ENCODE assay signal across 15 cellular contexts in the genomic region with DNA sequence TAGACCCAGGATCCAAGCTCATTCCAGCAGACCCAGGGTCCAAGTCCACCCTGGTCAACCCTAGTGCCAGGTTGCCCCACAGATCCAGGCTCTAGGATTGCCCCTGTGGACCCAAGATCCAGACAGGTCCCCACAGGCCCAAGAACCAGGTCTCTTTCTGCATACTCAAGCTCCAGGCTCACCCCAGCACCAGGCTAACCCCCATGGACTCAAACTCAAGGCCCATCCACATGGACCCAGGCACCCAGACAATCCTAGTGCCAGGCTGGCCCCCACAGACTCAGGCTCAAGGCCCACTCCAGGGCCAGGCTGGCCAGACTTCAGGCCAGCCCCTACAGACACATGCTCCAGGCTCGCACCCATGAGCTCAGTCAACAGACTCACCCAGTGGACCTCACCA.
DNase-seq lines count a peak whose midpoint lies in the region; ATAC-seq and TF ChIP-seq lines count a peak whose summit lies in the region.
"Had no signal": no experiment of that assay in that cellular context is flagged by ENCODE, and none has a peak within 500 bp of the region (broad histone marks: within the 10 kb centered on the region; RNA-seq: fewer than 3 reads in every experiment).

No MANE protein-coding gene starts in this region.

- H2AK5ac ChIP-seq in neuronal stem cell (ENCODE audit: low read depth, low read length), result peak overlapping the region; percentile 31

- H3K4me1 ChIP-seq in neuronal stem cell (ENCODE audit: control insufficient read depth in 2 of 2, insufficient read depth in 1 of 2, low read depth in 1 of 2, low read length in 2 of 2), result peaks cover 0 to 2% of the 10 kb centered on the region in 2 donors

- H2BK15ac ChIP-seq in neuronal stem cell (ENCODE audit: low read length), result no peak overlapping the region

- H3K9ac ChIP-seq in neuronal stem cell (ENCODE audit: low read depth, low read length, poor library complexity), result no peak overlapping the region
- H3K9ac ChIP-seq: BLaER1 had no signal

- no peak overlapping the region for H3K18ac ChIP-seq in neuronal stem cell (ENCODE audit: low read length)

- no peak overlapping the region for H4K8ac ChIP-seq in neuronal stem cell (ENCODE audit: low read depth, low read length)

- H2BK5ac ChIP-seq in neuronal stem cell (ENCODE audit: low read length), result peak overlapping the region; percentile 68

- no peak overlapping the region for H2BK120ac ChIP-seq in neuronal stem cell (ENCODE audit: low read depth, low read length)

- no peak overlapping the region for H3K23ac ChIP-seq in neuronal stem cell (ENCODE audit: low read depth, low read length, poor library complexity)

- H3K4me1 Mint-ChIP-seq in natural killer cell treated with Interleukin-12 subunit alpha and Interleukin-12 subunit beta and Interleukin-15 and Interleukin-18, amount 100 ng/mL, for 72 hours (ENCODE audit: low read depth in 2 of 2), result peaks cover 3 to 5% of the 10 kb centered on the region in 2 donors
- H3K4me1 Mint-ChIP-seq in natural killer cell, result peaks cover 14 to 19% of the 10 kb centered on the region in 2 donors

- H3K79me1 ChIP-seq in neuronal stem cell (ENCODE audit: low read depth, low read length), result peaks cover 2% of the 10 kb centered on the region

- no peaks in the 10 kb centered on the region for H3K27me3 ChIP-seq in neuronal stem cell (ENCODE audit: control insufficient read depth in 3 of 3, insufficient read depth in 3 of 3, low read depth in 1 of 3, low read length in 3 of 3)
- H3K27me3 ChIP-seq: BLaER1 had no signal

- no peak overlapping the region for H3K4me3 ChIP-seq in neuronal stem cell (ENCODE audit: low read length in 2 of 2)
- H3K4me3 ChIP-seq: BLaER1 had no signal

- H3K27ac ChIP-seq in epithelial cell of prostate (peak overlapping the region; percentile 55), neuronal stem cell (replicated peaks; ENCODE audit: low read length) (no peak overlapping the region)
- H3K27ac ChIP-seq: BLaER1 had no signal

- ATAC-seq in natural killer cell treated with Interleukin-12 subunit alpha and Interleukin-12 subunit beta and Interleukin-15 and Interleukin-18, amount 100 ng/mL, for 72 hours, result peak; percentile 33 to 53
- ATAC-seq in natural killer cell, result no peak
- ATAC-seq in GM18907 (IDR thresholded peaks at IDR 0.05; ENCODE audit: unreplicated experiment), result no peak
- ATAC-seq: HCT116 had no signal

- DNase-seq in natural killer cell treated with Interleukin-12 subunit alpha and Interleukin-12 subunit beta and Interleukin-15 and Interleukin-18, amount 100 ng/mL, for 72 hours (ENCODE audit: low spot score), result no peak
- DNase-seq in natural killer cell (no peak), epithelial cell of prostate (ENCODE audit: low read depth, low spot score) (no peak), neuronal stem cell (ENCODE audit: low spot score) (no peak), NCI-H2081 (lab: John Stamatoyannopoulos, UW) (no peak)
- DNase-seq in activated CD8-positive, alpha-beta memory T cell treated with anti-CD3 and anti-CD28 coated beads for 24 hours, result no peak
- no peak for DNase-seq in stimulated activated CD4-positive, alpha-beta T cell treated with anti-CD3 and anti-CD28 coated beads, Interleukin-2, amount 100 ng/mL, for 48 hours
- DNase-seq: 8988T; AML-193; CD4-positive, CD25-positive, alpha-beta regulatory T cell; DMS53; GF-D8 had no signal

- no peak overlapping the region for H3K4me2 ChIP-seq in neuronal stem cell (ENCODE audit: insufficient read depth, low read length, poor library complexity, severe bottlenecking)
- H3K4me2 ChIP-seq: BLaER1 had no signal

- intact Hi-C loops in natural killer cell (cut with micrococcal nuclease), result no loop called here

- no peak overlapping the region for H3K4ac ChIP-seq in neuronal stem cell (ENCODE audit: low read length)

- no peaks in the 10 kb centered on the region for H3K9me3 Mint-ChIP-seq in natural killer cell treated with Interleukin-12 subunit alpha and Interleukin-12 subunit beta and Interleukin-15 and Interleukin-18, amount 100 ng/mL, for 72 hours
- no peaks in the 10 kb centered on the region for H3K9me3 Mint-ChIP-seq in natural killer cell

- no CpG with 5 or more reads among the region's 1 CpG for WGBS in neuronal stem cell (ENCODE audit: extremely low coverage in 2 of 2, insufficient read length in 2 of 2, insufficient replicate concordance in 1 of 2), 2 donors

- H3K4me3 Mint-ChIP-seq in natural killer cell treated with Interleukin-12 subunit alpha and Interleukin-12 subunit beta and Interleukin-15 and Interleukin-18, amount 100 ng/mL, for 72 hours, result no peak overlapping the region
- H3K4me3 Mint-ChIP-seq in natural killer cell, result no peak overlapping the region
- H3K4me3 Mint-ChIP-seq: CD4-positive, CD25-positive, alpha-beta regulatory T cell had no signal

- no peaks in the 10 kb centered on the region for H3K36me3 Mint-ChIP-seq in natural killer cell treated with Interleukin-12 subunit alpha and Interleukin-12 subunit beta and Interleukin-15 and Interleukin-18, amount 100 ng/mL, for 72 hours
- no peaks in the 10 kb centered on the region for H3K36me3 Mint-ChIP-seq in natural killer cell

- no peaks in the 10 kb centered on the region for H3K36me3 ChIP-seq in neuronal stem cell (replicated peaks in 1 of 2; ENCODE audit: control insufficient read depth in 2 of 2, insufficient read depth in 2 of 2, low read length in 2 of 2)

- no peak overlapping the region for H3K27ac Mint-ChIP-seq in natural killer cell treated with Interleukin-12 subunit alpha and Interleukin-12 subunit beta and Interleukin-15 and Interleukin-18, amount 100 ng/mL, for 72 hours
- H3K27ac Mint-ChIP-seq in natural killer cell, result no peak overlapping the region
- H3K27ac Mint-ChIP-seq: CD4-positive, CD25-positive, alpha-beta regulatory T cell had no signal

- no peaks in the 10 kb centered on the region for H3K9me3 ChIP-seq in neuronal stem cell (replicated peaks in 1 of 2; ENCODE audit: control insufficient read depth in 2 of 2, insufficient read depth in 1 of 2, low read depth in 1 of 2, low read length in 2 of 2)

- H2AFZ ChIP-seq in neuronal stem cell (ENCODE audit: low read length), result no peak overlapping the region

- H3K27me3 Mint-ChIP-seq in natural killer cell treated with Interleukin-12 subunit alpha and Interleukin-12 subunit beta and Interleukin-15 and Interleukin-18, amount 100 ng/mL, for 72 hours, result no peaks in the 10 kb centered on the region
- no peaks in the 10 kb centered on the region for H3K27me3 Mint-ChIP-seq in natural killer cell (ENCODE audit: low read depth in 2 of 2)
- H3K27me3 Mint-ChIP-seq: CD4-positive, CD25-positive, alpha-beta regulatory T cell had no signal

- no peak for TF ChIP-seq CTCF in natural killer cell (IDR thresholded peaks at IDR 0.05)

- H3K14ac ChIP-seq in neuronal stem cell (ENCODE audit: low read length), result no peak overlapping the region

- no peak overlapping the region for H4K91ac ChIP-seq in neuronal stem cell (ENCODE audit: low read depth, low read length, poor library complexity)

- H2BK12ac ChIP-seq in neuronal stem cell (ENCODE audit: low read length), result no peak overlapping the region

Comparison
In these comparisons a context has a peak if more than half of its experiments do, and no peak if none do; other contexts are left out.
1. ATAC-seq: peak in natural killer cell treated with Interleukin-12 subunit alpha and Interleukin-12 subunit beta and Interleukin-15 and Interleukin-18, amount 100 ng/mL, for 72 hours (2 of 2); none in natural killer cell (0 of 3) and GM18907 (single experiment).